27 cellular contexts compared by ENCODE assay signal in the genomic region with DNA sequence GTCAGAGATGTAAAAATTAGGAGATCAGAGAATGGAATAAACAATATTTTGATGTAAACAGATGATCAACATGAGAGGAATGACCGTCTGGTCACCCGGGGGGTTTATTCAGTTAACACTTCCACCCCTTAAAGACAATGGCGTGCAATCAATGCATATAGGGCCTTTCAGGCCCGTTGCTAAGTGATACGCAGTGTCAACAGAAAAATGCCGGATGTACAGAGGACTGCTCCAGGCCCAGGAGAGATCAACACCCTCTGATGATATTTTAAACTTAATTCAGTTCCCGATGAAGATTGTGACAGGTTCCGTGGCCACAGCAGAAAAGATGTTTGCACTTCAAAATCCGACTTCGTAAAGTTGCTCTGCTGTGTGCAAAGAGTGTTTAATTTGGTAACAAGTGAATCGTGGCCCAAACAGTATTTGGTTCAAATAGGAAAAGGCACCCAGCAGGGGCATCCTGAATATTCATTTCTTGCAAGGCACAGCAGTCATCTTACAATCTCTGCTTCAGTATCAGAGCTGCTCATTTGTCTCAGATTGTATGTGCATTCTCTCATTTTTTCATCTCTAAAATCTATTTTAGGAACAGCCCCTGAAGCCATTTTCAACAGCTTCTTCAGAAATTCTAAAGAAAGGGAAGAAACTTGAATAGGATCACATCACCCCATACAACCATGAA.
DNase-seq lines count a peak whose midpoint lies in the region; FAIRE-seq lines count a peak whose summit lies in the region.
"Had no signal": no experiment of that assay in that cellular context is flagged by ENCODE, and none has a peak within 500 bp of the region (broad histone marks: within the 10 kb centered on the region; RNA-seq: fewer than 3 reads in every experiment).

No MANE protein-coding gene starts in this region.

- no peaks in the 10 kb centered on the region for H3K36me3 ChIP-seq in HUES64 (ENCODE audit: insufficient read depth, low read length)
- H3K36me3 ChIP-seq: adrenal gland, breast epithelium, colonic mucosa, left ventricle myocardium inferior, neutrophil, SJSA1, upper lobe of left lung, WERI-Rb-1 had no signal

- peak overlapping the region; percentile 31; the same call in 1 of the 2 replicates for H3K27ac ChIP-seq in HUES64 (ENCODE audit: low read depth, low read length)
- H3K27ac ChIP-seq: adrenal gland, breast epithelium, colonic mucosa, left ventricle myocardium inferior, neutrophil, PC-9, SJSA1, upper lobe of left lung, WERI-Rb-1 had no signal

- 0 out of 2 replicates have a peak overlapping the region, but pooled peaks have one; percentile 24 for H3K9ac ChIP-seq in HUES64 (ENCODE audit: low read depth, low read length)

- peaks cover 3% of the 10 kb centered on the region for H3K9me3 Mint-ChIP-seq in activated T-helper 1 cell treated with anti-CD3 and anti-CD28 coated beads, Interleukin-12 subunit alpha, Interleukin-12 subunit beta, Interleukin-2, Interleukin-4 antibody, amounts not matched to agents 30 ng/mL and 10 ng/mL and 1 ng/mL, durations not matched to agents 14 hours and 24 hours and 36 hours
- H3K9me3 Mint-ChIP-seq: T-helper 1 cell treated with Interleukin-12 subunit alpha and Interleukin-12 subunit beta and Interleukin-4 antibody, amounts not matched to agents 30 μg/mL and 1 μg/mL, for 36 hours had no signal

- H3K4me1 ChIP-seq in HUES64 (ENCODE audit: insufficient read depth, low read length), result peaks cover 51% of the 10 kb centered on the region
- H3K4me1 ChIP-seq: adrenal gland, breast epithelium, colonic mucosa, left ventricle myocardium inferior, upper lobe of left lung had no signal

- H3K27me3 Mint-ChIP-seq in activated T-helper 1 cell treated with anti-CD3 and anti-CD28 coated beads, Interleukin-12 subunit alpha, Interleukin-12 subunit beta, Interleukin-2, Interleukin-4 antibody, amounts not matched to agents 30 ng/mL and 10 ng/mL and 1 ng/mL, durations not matched to agents 14 hours and 24 hours and 36 hours (ENCODE audit: insufficient read depth), result no peaks in the 10 kb centered on the region

- no peaks in the 10 kb centered on the region for H3K36me3 Mint-ChIP-seq in activated T-helper 1 cell treated with anti-CD3 and anti-CD28 coated beads, Interleukin-12 subunit alpha, Interleukin-12 subunit beta, Interleukin-2, Interleukin-4 antibody, amounts not matched to agents 30 ng/mL and 10 ng/mL and 1 ng/mL, durations not matched to agents 14 hours and 24 hours and 36 hours (ENCODE audit: low read depth)

- no peaks in the 10 kb centered on the region for H3K9me3 ChIP-seq in HUES64 (ENCODE audit: insufficient read depth, low read depth, low read length)
- H3K9me3 ChIP-seq: adrenal gland, colonic mucosa, mucosa of descending colon, neutrophil, SJSA1, upper lobe of left lung had no signal

- intact Hi-C loops in activated T-helper 1 cell treated with anti-CD3 and anti-CD28 coated beads, Interleukin-12 subunit alpha, Interleukin-12 subunit beta, Interleukin-2, Interleukin-4 antibody, amounts not matched to agents 30 ng/mL and 10 ng/mL and 1 ng/mL, durations not matched to agents 14 hours and 24 hours and 36 hours (cut with micrococcal nuclease), result loop anchor here (1.0 to 2.0 kb wide), 5 partner anchors 32 to 157 kb away; no protein-coding TSS in a partner anchor

- peaks cover 49% of the 10 kb centered on the region for H3K4me1 Mint-ChIP-seq in activated T-helper 1 cell treated with anti-CD3 and anti-CD28 coated beads, Interleukin-12 subunit alpha, Interleukin-12 subunit beta, Interleukin-2, Interleukin-4 antibody, amounts not matched to agents 30 ng/mL and 10 ng/mL and 1 ng/mL, durations not matched to agents 14 hours and 24 hours and 36 hours (ENCODE audit: low read depth)

- DNase-seq in ELF-1 (ENCODE audit: low read depth, low spot score) (peak; percentile 48), iPS-NIHi11 (ENCODE audit: low spot score) (peak; percentile 26), NCI-H82 (lab: John Stamatoyannopoulos, UW) (no peak), urothelium cell line (ENCODE audit: low spot score) (no peak)
- no peak for DNase-seq in activated T-helper 1 cell treated with anti-CD3 and anti-CD28 coated beads, Interleukin-12 subunit alpha, Interleukin-12 subunit beta, Interleukin-2, Interleukin-4 antibody, amounts not matched to agents 30 ng/mL and 10 ng/mL and 1 ng/mL, durations not matched to agents 14 hours and 24 hours and 36 hours (ENCODE audit: low spot score)
- no peak for DNase-seq in stimulated activated CD4-positive, alpha-beta T cell treated with anti-CD3 and anti-CD28 coated beads, Interleukin-2, amount 100 ng/mL, for 24 hours
- DNase-seq: activated CD8-positive, alpha-beta memory T cell treated with anti-CD3 and anti-CD28 coated beads for 24 hours; activated effector memory CD4-positive, alpha-beta T cell treated with Interleukin-2 at 50 U/mL for 16 hours; adrenal gland; colonic mucosa; head of caudate nucleus; Karpas-422; left ventricle myocardium inferior; mucosa of descending colon; NCI-H1048; PC-9; stimulated activated CD4-positive, alpha-beta T cell treated with anti-CD3 and anti-CD28 coated beads, Interleukin-4, amount 100 ng/mL, for 1 hour; upper lobe of left lung; WERI-Rb-1 had no signal

- H3K27ac Mint-ChIP-seq in activated T-helper 1 cell treated with anti-CD3 and anti-CD28 coated beads, Interleukin-12 subunit alpha, Interleukin-12 subunit beta, Interleukin-2, Interleukin-4 antibody, amounts not matched to agents 30 ng/mL and 10 ng/mL and 1 ng/mL, durations not matched to agents 14 hours and 24 hours and 36 hours, result peak overlapping the region; percentile 58

- H3K4me3 ChIP-seq in HUES64 (ENCODE audit: low read length), result no peak overlapping the region
- H3K4me3 ChIP-seq: adrenal gland, breast epithelium, colonic mucosa, left ventricle myocardium inferior, mucosa of descending colon, PC-9, SJSA1, smooth muscle cell, upper lobe of left lung had no signal

- no peak for FAIRE-seq in urothelium cell line (lab: Jason Lieb, UNC)
- FAIRE-seq: H54, HTR-8/SVneo had no signal

- no peak overlapping the region for H3K4me3 Mint-ChIP-seq in activated T-helper 1 cell treated with anti-CD3 and anti-CD28 coated beads, Interleukin-12 subunit alpha, Interleukin-12 subunit beta, Interleukin-2, Interleukin-4 antibody, amounts not matched to agents 30 ng/mL and 10 ng/mL and 1 ng/mL, durations not matched to agents 14 hours and 24 hours and 36 hours
- H3K4me3 Mint-ChIP-seq: T-helper 1 cell treated with Interleukin-12 subunit alpha and Interleukin-12 subunit beta and Interleukin-4 antibody, amounts not matched to agents 30 μg/mL and 1 μg/mL, for 36 hours had no signal

- 51% methylated on average over 11 of the region's 11 CpGs for WGBS in HUES64

- H3K27me3 ChIP-seq in HUES64 (ENCODE audit: insufficient read depth, low read length), result no peaks in the 10 kb centered on the region
- H3K27me3 ChIP-seq: adrenal gland, breast epithelium, colonic mucosa, neutrophil, SJSA1, upper lobe of left lung had no signal

Comparison
In these comparisons a context has a peak if more than half of its experiments do, and no peak if none do; other contexts are left out.
1. DNase-seq: peak in ELF-1 (single experiment) and iPS-NIHi11 (single experiment); none in activated T-helper 1 cell treated with anti-CD3 and anti-CD28 coated beads, Interleukin-12 subunit alpha, Interleukin-12 subunit beta, Interleukin-2, Interleukin-4 antibody, amounts not matched to agents 30 ng/mL and 10 ng/mL and 1 ng/mL, durations not matched to agents 14 hours and 24 hours and 36 hours (single experiment), NCI-H82 (single experiment), stimulated activated CD4-positive, alpha-beta T cell treated with anti-CD3 and anti-CD28 coated beads, Interleukin-2, amount 100 ng/mL, for 24 hours (0 of 2) and urothelium cell line (single experiment).